ENCODE assay signal across 9 cellular contexts in genomic region chr1:212237651-212238050, GRCh38. TPM values are rescaled to one million over a fixed set of nuclear protein-coding genes. Genes with fewer than 3 reads are reported as not detected.
DNase-seq lines count a peak whose midpoint lies in the region; ATAC-seq and TF ChIP-seq lines count a peak whose summit lies in the region.
"Had no signal": no experiment of that assay in that cellular context is flagged by ENCODE, and none has a peak within 500 bp of the region (broad histone marks: within the 10 kb centered on the region; RNA-seq: fewer than 3 reads in every experiment).

No MANE protein-coding gene starts in this region.

- no peak for TF ChIP-seq CTCF in natural killer cell (IDR thresholded peaks at IDR 0.05)

- intact Hi-C loops in natural killer cell (cut with micrococcal nuclease) = no loop called here

- peaks cover 22 to 44% of the 10 kb centered on the region in 2 donors for H3K4me1 Mint-ChIP-seq in natural killer cell

- no peak for DNase-seq in A172 (ENCODE audit: low spot score)
- DNase-seq in natural killer cell = no peak
- DNase-seq in SHP77 treated with DMSO at 0.1 percent for 48 hours (lab: John Stamatoyannopoulos, UW) = no peak
- DNase-seq in hepatic stellate cell (ENCODE audit: low spot score) = no peak
- DNase-seq: NCI-H1417 treated with DMSO at 0.1 percent for 48 hours had no signal

- no peak overlapping the region for H3K4me3 Mint-ChIP-seq in natural killer cell

- H3K4me1 ChIP-seq in esophagus (ENCODE audit: control insufficient read depth in 2 of 2, insufficient read depth in 2 of 2, low read length in 1 of 2) = peaks cover 5 to 9% of the 10 kb centered on the region in 2 donors

- no peaks in the 10 kb centered on the region for H3K27me3 ChIP-seq in esophagus (ENCODE audit: control insufficient read depth in 1 of 2, insufficient read depth in 2 of 2, low read length in 2 of 2)

- no peaks in the 10 kb centered on the region for H3K9me3 ChIP-seq in esophagus (ENCODE audit: control insufficient read depth in 2 of 2, insufficient read depth in 1 of 2, low read depth in 1 of 2, low read length in 1 of 2)

- no peak overlapping the region for H3K4me3 ChIP-seq in esophagus (ENCODE audit: low read depth in 1 of 2, low read length in 2 of 2)

- no peaks in the 10 kb centered on the region for H3K36me3 Mint-ChIP-seq in natural killer cell

- no peaks in the 10 kb centered on the region for H3K36me3 ChIP-seq in esophagus (ENCODE audit: control insufficient read depth in 2 of 2, insufficient read depth in 2 of 2, low read length in 1 of 2)

- H3K27me3 Mint-ChIP-seq in natural killer cell (ENCODE audit: low read depth in 2 of 2) = no peaks in the 10 kb centered on the region

- peak overlapping the region; percentile 52 to 61 for H3K27ac ChIP-seq in esophagus (ENCODE audit: low read depth in 2 of 2, low read length in 1 of 2)

- no peak overlapping the region for H3K27ac Mint-ChIP-seq in natural killer cell

- peak; percentile 87 for ATAC-seq in GM18498 (IDR thresholded peaks at IDR 0.05; ENCODE audit: unreplicated experiment)
- ATAC-seq in GM21360 (IDR thresholded peaks at IDR 0.05; ENCODE audit: unreplicated experiment) = peak; percentile 80
- ATAC-seq in HG03280 (IDR thresholded peaks at IDR 0.05; ENCODE audit: unreplicated experiment) = peak; percentile 84
- ATAC-seq in natural killer cell = no peak

- no peaks in the 10 kb centered on the region for H3K9me3 Mint-ChIP-seq in natural killer cell

RNA-seq across cellular contexts. Expression of gene PPP2R5A, which starts 47.6 kb away (rescaled TPM):
- polyA plus RNA-seq in esophagus = 10 to 100 TPM; 29.0 to 37.3 TPM
- 24.4 and 26.6 TPM in 2 replicates for total RNA-seq in A172 (2014; rRNA removed; shearing (Covaris generic))
- 10 to 100 TPM; 74.0 to 99.8 (median 86.4) TPM for total RNA-seq in natural killer cell

Comparison
In these comparisons a context has a peak if more than half of its experiments do, and no peak if none do; other contexts are left out.
1. ATAC-seq: peak in GM18498 (single experiment), GM21360 (single experiment) and HG03280 (single experiment); none in natural killer cell (0 of 3).